8 cellular contexts compared by ENCODE assay signal in genomic region chr11:62974848-62975522, GRCh38. TPM values are rescaled to one million over a fixed set of nuclear protein-coding genes. Genes with fewer than 3 reads are reported as not detected.
DNase-seq lines count a peak whose midpoint lies in the region; ATAC-seq and TF ChIP-seq lines count a peak whose summit lies in the region.

No MANE protein-coding gene starts in this region.

- H3K79me2 ChIP-seq in MM.1S (ENCODE audit: low read length): no peaks in the 10 kb centered on the region

- no peaks in the 10 kb centered on the region for H3K4me1 Mint-ChIP-seq in nephron progenitor cell

- no peaks in the 10 kb centered on the region for H3K36me3 Mint-ChIP-seq in nephron progenitor cell (ENCODE audit: low read depth)

- H3K4me3 ChIP-seq in colonic mucosa (no peak overlapping the region), MM.1S (ENCODE audit: low read length) (no peak overlapping the region)

- no peaks in the 10 kb centered on the region for H3K9me3 ChIP-seq in colonic mucosa
- no peaks in the 10 kb centered on the region for H3K9me3 ChIP-seq in MM.1S (replicated peaks; ENCODE audit: insufficient read depth, low read length)

- H3K4me1 ChIP-seq in colonic mucosa: no peaks in the 10 kb centered on the region
- H3K4me1 ChIP-seq in MM.1S (ENCODE audit: low read length): no peaks in the 10 kb centered on the region

- H3K27me3 ChIP-seq in colonic mucosa (no peaks in the 10 kb centered on the region), MM.1S (replicated peaks; ENCODE audit: insufficient read depth, low read length) (peaks cover 20% of the 10 kb centered on the region)

- TF ChIP-seq CTCF in GM20000 (IDR thresholded peaks at IDR 0.05; ENCODE audit: extremely low read depth, missing control alignments) (peak; percentile 14), colonic mucosa (IDR thresholded peaks at IDR 0.05) (peak; percentile 50), nephron progenitor cell (IDR thresholded peaks at IDR 0.05) (peak; percentile 56), MM.1S (IDR thresholded peaks at IDR 0.05; ENCODE audit: low read length) (no peak; the same call in 1 of the 2 replicates)

- H3K4me3 Mint-ChIP-seq in nephron progenitor cell: no peak overlapping the region

- H3K9ac ChIP-seq in colonic mucosa (ENCODE audit: low read depth in 2 of 2, low read length in 2 of 2): peak overlapping the region; percentile 12 to 21
- H3K9ac ChIP-seq in MM.1S (ENCODE audit: low read length): no peak overlapping the region

- DNase-seq in AML-193 (lab: John Stamatoyannopoulos, UW) (peak; percentile 1 to 9), GM20000 (ENCODE audit: low spot score) (peak; percentile 34), NCI-H524 (lab: John Stamatoyannopoulos, UW) (peak; percentile 40 to 69), colonic mucosa (peak; percentile 88), nephron progenitor cell (peak; percentile 54), NOMO-1 treated with DMSO at 0.1 percent for 48 hours (lab: John Stamatoyannopoulos, UW; ENCODE audit: unreplicated experiment) (no peak), MM.1S (no peak)

- H3K4me2 ChIP-seq in MM.1S (ENCODE audit: low read depth, low read length): no peak overlapping the region

- no peaks in the 10 kb centered on the region for H3K9me2 ChIP-seq in MM.1S (replicated peaks; ENCODE audit: insufficient read depth, low read length)

- no peaks in the 10 kb centered on the region for H4K20me1 ChIP-seq in MM.1S (ENCODE audit: insufficient read depth, low read length)

- H3K27ac Mint-ChIP-seq in nephron progenitor cell: no peak overlapping the region

- no peaks in the 10 kb centered on the region for H3K9me3 Mint-ChIP-seq in nephron progenitor cell

- H3K27ac ChIP-seq in colonic mucosa (no peak overlapping the region), MM.1S (ENCODE audit: low read length) (no peak overlapping the region)

- intact Hi-C loops in colonic mucosa (cut with DNase I): loop anchor here (2.0 kb wide), 1 partner anchor 68 kb away; no protein-coding TSS in a partner anchor

- peaks cover 56% of the 10 kb centered on the region for H3K27me3 Mint-ChIP-seq in nephron progenitor cell (ENCODE audit: low read depth, poor library complexity)

- no peak overlapping the region for H2AFZ ChIP-seq in MM.1S (ENCODE audit: low read length)

- no peak for ATAC-seq in GM18873 (IDR thresholded peaks at IDR 0.05; ENCODE audit: low FRiP score, unreplicated experiment)

- H3K36me3 ChIP-seq in colonic mucosa (no peaks in the 10 kb centered on the region), MM.1S (replicated peaks; ENCODE audit: insufficient read depth, low read length) (no peaks in the 10 kb centered on the region)

- no peaks in the 10 kb centered on the region for H3F3A ChIP-seq in MM.1S (ENCODE audit: insufficient read depth, low read length)

RNA-seq across cellular contexts. Expression of gene SLC22A6, which starts 9.8 kb away (rescaled TPM):
- total RNA-seq in colonic mucosa: not detected

RNA-seq across cellular contexts. Expression of gene SLC22A8, which starts 40.7 kb away (rescaled TPM):
- not detected for total RNA-seq in colonic mucosa

RNA-seq across cellular contexts. Expression of gene CHRM1, which starts 53.8 kb away (rescaled TPM):
- total RNA-seq in colonic mucosa: 1 to 10 TPM; 1.2 to 1.8 TPM

Comparison
In these comparisons a context has a peak if more than half of its experiments do, and no peak if none do; other contexts are left out.
1. DNase-seq: peak in AML-193 (2 of 2), GM20000 (single experiment), NCI-H524 (2 of 2), colonic mucosa (single experiment) and nephron progenitor cell (single experiment); none in NOMO-1 treated with DMSO at 0.1 percent for 48 hours (single experiment) and MM.1S (single experiment).